Comparison of ENCODE assay signal across 8 cellular contexts in the genomic region with DNA sequence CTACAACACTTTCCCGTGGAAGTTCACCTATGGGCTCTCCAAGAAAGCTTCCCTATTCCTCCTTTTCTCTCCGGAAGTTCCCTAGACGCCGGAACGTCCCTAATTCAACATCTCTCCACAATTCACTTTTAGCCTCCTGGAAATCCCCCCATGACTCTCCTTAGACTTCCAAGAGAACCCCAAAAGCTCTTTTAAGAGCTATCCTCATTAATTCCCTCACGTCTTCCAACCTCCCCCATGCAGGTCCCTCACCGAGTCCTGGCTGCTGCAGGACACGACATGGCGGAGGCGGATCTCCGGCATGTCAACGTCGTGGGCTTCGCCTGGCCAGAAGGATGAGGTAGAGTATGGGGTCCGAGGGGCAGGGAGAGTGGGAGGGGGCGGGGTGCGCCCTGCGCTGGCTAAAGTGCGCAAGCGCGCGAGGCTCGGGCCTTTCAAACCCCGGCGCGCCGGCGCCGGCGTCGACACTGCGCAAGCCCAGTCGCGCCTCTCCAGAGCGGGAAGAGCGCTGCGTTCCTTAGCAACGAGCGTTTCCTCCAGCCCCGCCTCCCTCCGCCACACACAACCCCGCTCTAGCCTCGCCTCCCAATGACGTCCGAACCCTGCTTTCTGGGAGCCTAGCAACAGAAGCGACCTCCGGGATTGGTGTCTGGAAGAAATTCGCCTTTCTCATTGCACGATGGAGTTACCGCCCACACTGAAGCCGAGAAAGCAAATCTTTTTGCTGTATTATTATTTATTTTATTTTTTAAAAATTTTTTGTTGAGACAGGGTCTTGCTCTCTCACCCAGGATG. TPM values are rescaled to one million over a fixed set of nuclear protein-coding genes. Genes with fewer than 3 reads are reported as not detected.
DNase-seq lines count a peak whose midpoint lies in the region; ATAC-seq, FAIRE-seq and TF ChIP-seq lines count a peak whose summit lies in the region.

Gene PINLYP, plus strand, starts transcription at position 646 of the 795 bp plus-strand sequence. CDS start 1,391 bp downstream, outside the sequence.
Gene XRCC1, minus strand, starts transcription at position 372 of the 795 bp plus-strand sequence. Its CDS starts 69 bp downstream, at position 303.

- H3K9ac ChIP-seq in BLaER1 treated with 17β-estradiol and CSF1 and Interleukin-3, amounts not matched to agents 10 nM and 100 nM, result peak within 1 kb of the TSS; percentile 83 to 94 (median 87)
- H3K9ac ChIP-seq in HepG2 (ENCODE audit: insufficient read depth, low read depth, low read length), result peak within 1 kb of the TSS; percentile 88

- POLR2A ChIA-PET in HepG2 (lab: Yijun Ruan, JAX), result interaction anchor here (1.4 to 1.8 kb wide), 2 partner anchors 20 to 21 kb away, joined by 3 to 6 read pairs; partner anchors contain the start of genes IRGQ and ZNF576

- TF ChIP-seq CTCF in HepG2 (CRISPR knock-in tag; IDR thresholded peaks at IDR 0.05), result no peak

- H3K4me3 ChIP-seq in BLaER1 treated with 17β-estradiol and CSF1 and Interleukin-3, amounts not matched to agents 10 nM and 100 nM, result peak within 1 kb of the TSS; percentile 72 to 87 (median 82)
- H3K4me3 ChIP-seq in HepG2 (replicated peaks in 1 of 3; ENCODE audit: insufficient read depth in 1 of 3, low read depth in 2 of 3, low read length in 3 of 3), result peak within 1 kb of the TSS; percentile 87 to 92 (median 89)

- H3K4me1 ChIP-seq in BLaER1 treated with 17β-estradiol and CSF1 and Interleukin-3, amounts not matched to agents 10 nM and 100 nM, result peaks cover 46 to 76% (median 69%) of the 10 kb centered on the region in 10 experiments
- H3K4me1 ChIP-seq in HepG2 (ENCODE audit: insufficient read depth, low read length), result peaks cover 19% of the 10 kb centered on the region; the same call in 1 of the 2 replicates

- no TSS peak for BruUV-seq in HepG2 (replicated peaks; lab: Mats Ljungman, UMichigan)

- peak; percentile 100 for DNase-seq in NCI-H748 (lab: John Stamatoyannopoulos, UW; ENCODE audit: unreplicated experiment)
- peak; percentile 94 for DNase-seq in activated CD4-positive, alpha-beta T cell treated with anti-CD3 and anti-CD28 coated beads, Interleukin-2, amount 50 U/mL, for 4 hours
- DNase-seq in dermis blood vessel endothelial cell, result peak; percentile 100
- peak; percentile 96 for DNase-seq in HepG2 (ENCODE audit: low spot score)
- DNase-seq in stimulated activated CD4-positive, alpha-beta T cell treated with anti-CD3 and anti-CD28 coated beads, Interleukin-4, amount 100 ng/mL, for 1 hour, result peak; percentile 95

- peaks cover 8% of the 10 kb centered on the region for H3K79me2 ChIP-seq in HepG2 (ENCODE audit: insufficient read depth, low read length)

- WGBS in HepG2 (ENCODE audit: low lambda C conversion rate), result under 1% methylated on average over 23 of the region's 51 CpGs

- intact Hi-C loops in HepG2 (cut with micrococcal nuclease; ENCODE audit: unreplicated experiment), result loop anchor here (1.0 kb wide), 1 partner anchor 21 kb away; the partner anchor contains the start of genes IRGQ and ZNF576

- peak; percentile 98 for FAIRE-seq in HepG2 (lab: Jason Lieb, UNC)

- CTCF ChIA-PET in HepG2 (lab: Yijun Ruan, JAX; ENCODE audit: low intra/inter-chr PET ratio, low total read pairs), result no interaction called here

- TF ChIP-seq RAD21 in HepG2 (CRISPR knock-in tag; IDR thresholded peaks at IDR 0.05), result no peak

- ATAC-seq in GM19351 (IDR thresholded peaks at IDR 0.05; ENCODE audit: unreplicated experiment), result peak; percentile 99
- peak; percentile 96 for ATAC-seq in HG03521 (IDR thresholded peaks at IDR 0.05; ENCODE audit: unreplicated experiment)
- ATAC-seq in HepG2, result peak; percentile 97

- TF ChIP-seq POLR2A in HepG2 (IDR thresholded peaks at IDR 0.05; ENCODE audit: insufficient read depth in 1 of 2, low read depth in 2 of 2, low read length in 2 of 2), result peak; percentile 60 to 67

- peak within 1 kb of the TSS; percentile 94 to 98 (median 96) for H3K4me2 ChIP-seq in BLaER1 treated with 17β-estradiol and CSF1 and Interleukin-3, amounts not matched to agents 10 nM and 100 nM
- peak within 1 kb of the TSS; percentile 93 for H3K4me2 ChIP-seq in HepG2 (ENCODE audit: low read depth, low read length)

- peak within 1 kb of the TSS; percentile 69 to 90 (median 85) for H3K27ac ChIP-seq in BLaER1 treated with 17β-estradiol and CSF1 and Interleukin-3, amounts not matched to agents 10 nM and 100 nM
- peak within 1 kb of the TSS; percentile 72 for H3K27ac ChIP-seq in HepG2 (ENCODE audit: extremely low read length, insufficient read depth, low read length)

- H2AFZ ChIP-seq in HepG2 (ENCODE audit: low read length), result peak within 1 kb of the TSS; percentile 31

- in situ Hi-C loops in HepG2 (cut with HindIII; ENCODE audit: extremely low pct_ligation_motif_present, low pct_unique_long_range_greater_than_20kb), result no loop called here

- no peaks in the 10 kb centered on the region for H4K20me1 ChIP-seq in BLaER1 treated with 17β-estradiol and CSF1 and Interleukin-3, amounts not matched to agents 10 nM and 100 nM
- no peaks in the 10 kb centered on the region for H4K20me1 ChIP-seq in HepG2 (ENCODE audit: insufficient read depth, low read length)

- H3K27me3 ChIP-seq in BLaER1 treated with 17β-estradiol and CSF1 and Interleukin-3, amounts not matched to agents 10 nM and 100 nM, result no peaks in the 10 kb centered on the region
- no peaks in the 10 kb centered on the region; a peak in 1 of 5 replicates for H3K27me3 ChIP-seq in HepG2 (ENCODE audit: control insufficient read depth in 1 of 2, insufficient read depth in 2 of 2, low read length in 2 of 2)

- H3K36me3 ChIP-seq in BLaER1 treated with 17β-estradiol and CSF1 and Interleukin-3, amounts not matched to agents 10 nM and 100 nM, result peaks cover 8 to 38% (median 17%) of the 10 kb centered on the region in 11 experiments; a peak in 18 of 22 replicates
- peaks cover 0 to 1% of the 10 kb centered on the region in 2 experiments; a peak in 1 of 5 replicates for H3K36me3 ChIP-seq in HepG2 (replicated peaks in 1 of 2; ENCODE audit: control insufficient read depth in 1 of 2, insufficient read depth in 2 of 2, low read length in 2 of 2)

- 0 out of 4 replicates have a peak, but pooled peaks of 1 of the 2 experiments have one; percentile 17 for TF ChIP-seq EP300 in HepG2 (IDR thresholded peaks at IDR 0.05; ENCODE audit: low read depth in 2 of 2, low read length in 2 of 2)
- no peak for TF ChIP-seq EP300 in HepG2 (CRISPR knock-in tag; IDR thresholded peaks at IDR 0.05; ENCODE audit: borderline replicate concordance)

- H3K9me3 ChIP-seq in BLaER1 treated with 17β-estradiol and CSF1 and Interleukin-3, amounts not matched to agents 10 nM and 100 nM (replicated peaks in 1 of 11), result no peaks in the 10 kb centered on the region
- no peaks in the 10 kb centered on the region for H3K9me3 ChIP-seq in HepG2 (ENCODE audit: low read length)

RNA-seq across cellular contexts. Expression of gene PINLYP, which starts in this region (rescaled TPM):
- total RNA-seq in dermis blood vessel endothelial cell (0.68 and 3.7 TPM in 2 replicates), HepG2 (2016; rRNA removed; fragmentation: Illumina TruSeq; extraction: Trizol) (0.24 TPM in 1 of 2 replicates, not detected in the other)
- 0.53 TPM in 1 of 2 replicates, not detected in the other for total RNA-seq in HepG2 (2016; cell fraction: cytosol; rRNA removed; fragmentation: Illumina TruSeq; extraction: Trizol; ENCODE audit: low read depth)
- total RNA-seq in HepG2 (2016; cell fraction: insoluble cytoplasmic fraction; rRNA removed; fragmentation: Illumina TruSeq; extraction: Trizol), result 0.26 TPM in 1 of 2 replicates, not detected in the other
- total RNA-seq in HepG2 (2016; cell fraction: membrane; rRNA removed; fragmentation: Illumina TruSeq; extraction: Trizol), result 0.21 TPM in 1 of 2 replicates, not detected in the other
- total RNA-seq in HepG2 (2016; cell fraction: nucleus; rRNA removed; fragmentation: Illumina TruSeq; extraction: Trizol), result not detected in 2 replicates
- polyA plus RNA-seq in HepG2 (2011; rRNA removed), result 0.20 and 0.21 TPM in 2 replicates
- 0.18 and 0.24 TPM in 2 replicates for polyA plus RNA-seq in HepG2 (2011; cell fraction: cytosol; rRNA removed)
- polyA plus RNA-seq in HepG2 (2011; cell fraction: nucleus; rRNA removed), result 0.21 and 0.42 TPM in 2 replicates
- polyA plus RNA-seq in HepG2 (2012), result 0.23 and 0.27 TPM in 2 replicates
- polyA plus RNA-seq in HepG2 (2016; cell fraction: cytosol; fragmentation: Illumina TruSeq; extraction: Trizol; ENCODE audit: low read depth), result 0.16 TPM in 1 of 2 replicates, not detected in the other
- polyA plus RNA-seq in HepG2 (2016; cell fraction: insoluble cytoplasmic fraction; fragmentation: Illumina TruSeq; extraction: Trizol; ENCODE audit: low read depth), result 0.53 TPM in 1 of 2 replicates, not detected in the other
- polyA plus RNA-seq in HepG2 (2016; cell fraction: membrane; fragmentation: Illumina TruSeq; extraction: Trizol; ENCODE audit: low read depth), result not detected in 2 replicates
- 0.52 and 1.4 TPM in 2 replicates for polyA plus RNA-seq in HepG2 (2016; cell fraction: nucleus; fragmentation: Illumina TruSeq; extraction: Trizol; ENCODE audit: insufficient read depth, low read depth)
- 0.06 and 0.07 TPM in 2 replicates for polyA minus RNA-seq in HepG2 (2011; rRNA and poly(A)+ RNA removed; ENCODE audit: low replicate concordance)
- not detected in 2 replicates for polyA minus RNA-seq in HepG2 (2011; cell fraction: cytosol; rRNA and poly(A)+ RNA removed)
- 0.13 TPM in 1 of 2 replicates, not detected in the other for polyA minus RNA-seq in HepG2 (2011; cell fraction: nucleus; rRNA and poly(A)+ RNA removed)

RNA-seq across cellular contexts. Expression of gene XRCC1, which starts in this region (rescaled TPM):
- total RNA-seq in dermis blood vessel endothelial cell (16.8 and 18.6 TPM in 2 replicates), HepG2 (2016; rRNA removed; fragmentation: Illumina TruSeq; extraction: Trizol) (21.8 and 26.3 TPM in 2 replicates)
- total RNA-seq in HepG2 (2016; cell fraction: cytosol; rRNA removed; fragmentation: Illumina TruSeq; extraction: Trizol; ENCODE audit: low read depth), result 6.7 and 8.5 TPM in 2 replicates
- 20.1 and 27.3 TPM in 2 replicates for total RNA-seq in HepG2 (2016; cell fraction: insoluble cytoplasmic fraction; rRNA removed; fragmentation: Illumina TruSeq; extraction: Trizol)
- 10.4 and 12.8 TPM in 2 replicates for total RNA-seq in HepG2 (2016; cell fraction: membrane; rRNA removed; fragmentation: Illumina TruSeq; extraction: Trizol)
- total RNA-seq in HepG2 (2016; cell fraction: nucleus; rRNA removed; fragmentation: Illumina TruSeq; extraction: Trizol), result 15.2 and 17.3 TPM in 2 replicates
- polyA plus RNA-seq in HepG2 (2011; rRNA removed), result 24.7 and 28.7 TPM in 2 replicates
- 21.1 and 30.4 TPM in 2 replicates for polyA plus RNA-seq in HepG2 (2011; cell fraction: cytosol; rRNA removed)
- polyA plus RNA-seq in HepG2 (2011; cell fraction: nucleus; rRNA removed), result 17.0 and 19.0 TPM in 2 replicates
- polyA plus RNA-seq in HepG2 (2012), result 22.3 and 28.4 TPM in 2 replicates
- polyA plus RNA-seq in HepG2 (2016; cell fraction: cytosol; fragmentation: Illumina TruSeq; extraction: Trizol; ENCODE audit: low read depth), result 7.4 and 7.7 TPM in 2 replicates
- polyA plus RNA-seq in HepG2 (2016; cell fraction: insoluble cytoplasmic fraction; fragmentation: Illumina TruSeq; extraction: Trizol; ENCODE audit: low read depth), result 25.4 and 33.4 TPM in 2 replicates
- polyA plus RNA-seq in HepG2 (2016; cell fraction: membrane; fragmentation: Illumina TruSeq; extraction: Trizol; ENCODE audit: low read depth), result 10.3 and 12.0 TPM in 2 replicates
- 29.4 and 29.9 TPM in 2 replicates for polyA plus RNA-seq in HepG2 (2016; cell fraction: nucleus; fragmentation: Illumina TruSeq; extraction: Trizol; ENCODE audit: insufficient read depth, low read depth)
- 30.5 and 32.9 TPM in 2 replicates for polyA minus RNA-seq in HepG2 (2011; rRNA and poly(A)+ RNA removed; ENCODE audit: low replicate concordance)
- 16.2 and 18.3 TPM in 2 replicates for polyA minus RNA-seq in HepG2 (2011; cell fraction: cytosol; rRNA and poly(A)+ RNA removed)
- polyA minus RNA-seq in HepG2 (2011; cell fraction: nucleus; rRNA and poly(A)+ RNA removed), result 12.6 and 14.9 TPM in 2 replicates

Comparison
In these comparisons a context has a peak if more than half of its experiments do, and no peak if none do; other contexts are left out.
1. Peak in every context shown above with its lines: DNase-seq, ATAC-seq, H3K4me3 ChIP-seq and H3K27ac ChIP-seq.